16 cellular contexts compared by ENCODE assay signal in the genomic region with DNA sequence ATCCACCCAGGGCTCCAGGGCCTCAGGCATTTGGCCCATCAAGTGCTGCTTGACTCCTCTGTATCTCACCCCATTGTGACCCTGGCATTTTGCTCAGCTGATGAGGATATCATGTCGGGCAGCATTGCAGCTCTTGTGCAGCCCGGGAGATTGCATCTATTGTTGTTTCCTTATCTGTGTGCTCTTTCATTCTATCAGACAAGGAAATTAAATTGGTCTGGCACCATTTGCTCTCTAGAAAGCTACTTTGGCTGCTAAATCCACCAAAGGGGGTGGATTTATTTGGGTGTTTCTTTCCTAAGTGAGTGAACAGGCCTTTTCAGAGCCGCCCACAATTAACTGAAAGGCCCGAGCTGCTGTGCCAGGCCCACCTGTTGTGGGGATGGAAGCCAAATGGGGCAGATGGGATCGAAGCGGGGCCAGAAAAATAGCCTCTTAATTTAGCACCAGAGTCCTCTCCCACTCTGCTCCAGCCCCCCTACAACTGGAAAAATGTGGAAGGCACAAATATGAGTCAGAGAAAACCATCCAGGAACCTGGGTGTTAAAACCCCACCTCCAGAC.
"Had no signal": no experiment of that assay in that cellular context is flagged by ENCODE, and none has a peak within 500 bp of the region (broad histone marks: within the 10 kb centered on the region; RNA-seq: fewer than 3 reads in every experiment).

No MANE protein-coding gene starts in this region.

- H3K27ac ChIP-seq: colonic mucosa, hepatocyte, pancreas, thyroid gland, WERI-Rb-1 had no signal

- H3K4me3 ChIP-seq: colonic mucosa, hepatocyte, pancreas, thyroid gland had no signal

- H3K4me3 Mint-ChIP-seq: activated CD4-positive, alpha-beta memory T cell treated with anti-CD3 and anti-CD28 coated beads for 36 hours; activated CD8-positive, alpha-beta memory T cell treated with anti-CD3 and anti-CD28 coated beads, Interleukin-2, amount 10 ng/mL, durations not matched to agents 7 days and 5 days; activated naive CD4-positive, alpha-beta T cell treated with anti-CD3 and anti-CD28 coated beads for 36 hours; activated naive CD8-positive, alpha-beta T cell treated with anti-CD3 and anti-CD28 coated beads, Interleukin-2, amount 50 U/mL, for 24 hours; naive B cell; stimulated activated memory B cell treated with anti-CD40 and anti-IgM and Interleukin-4, amounts not matched to agents 10 μg/mL and 1 μg/mL and 100 μg/mL, for 72 hours had no signal

- H3K27ac Mint-ChIP-seq: activated CD4-positive, alpha-beta memory T cell treated with anti-CD3 and anti-CD28 coated beads for 36 hours; activated CD8-positive, alpha-beta memory T cell treated with anti-CD3 and anti-CD28 coated beads, Interleukin-2, amount 10 ng/mL, durations not matched to agents 7 days and 5 days; activated naive CD4-positive, alpha-beta T cell treated with anti-CD3 and anti-CD28 coated beads for 36 hours; activated naive CD8-positive, alpha-beta T cell treated with anti-CD3 and anti-CD28 coated beads, Interleukin-2, amount 50 U/mL, for 24 hours; activated T-helper 2 cell treated with anti-CD3 and anti-CD28 coated beads, Interferon-gamma antibody, Interleukin-2, Interleukin-4, amounts not matched to agents 10 μg/mL and 5 μg/mL and 100 μg/mL, durations not matched to agents 14 hours and 24 hours and 36 hours; naive B cell; stimulated activated memory B cell treated with anti-CD40 and anti-IgM and Interleukin-4, amounts not matched to agents 10 μg/mL and 1 μg/mL and 100 μg/mL, for 72 hours had no signal

- H3K9me3 ChIP-seq: colonic mucosa, pancreas, thyroid gland had no signal

- H3K79me2 ChIP-seq: hepatocyte had no signal

- H2AFZ ChIP-seq: hepatocyte had no signal

- H3K36me3 Mint-ChIP-seq: activated CD4-positive, alpha-beta memory T cell treated with anti-CD3 and anti-CD28 coated beads for 36 hours; activated CD8-positive, alpha-beta memory T cell treated with anti-CD3 and anti-CD28 coated beads, Interleukin-2, amount 10 ng/mL, durations not matched to agents 7 days and 5 days; naive B cell; stimulated activated memory B cell treated with anti-CD40 and anti-IgM and Interleukin-4, amounts not matched to agents 10 μg/mL and 1 μg/mL and 100 μg/mL, for 72 hours had no signal

- ATAC-seq: activated CD8-positive, alpha-beta memory T cell treated with anti-CD3 and anti-CD28 coated beads, Interleukin-2, amount 10 ng/mL, durations not matched to agents 7 days and 5 days; activated naive CD8-positive, alpha-beta T cell treated with anti-CD3 and anti-CD28 coated beads, Interleukin-2, amount 50 U/mL, for 24 hours; esophagus mucosa; left lobe of liver; pancreas; stimulated activated memory B cell treated with anti-CD40 and anti-IgM and Interleukin-4, amounts not matched to agents 10 μg/mL and 1 μg/mL and 100 μg/mL, for 72 hours had no signal

- DNase-seq: activated CD4-positive, alpha-beta memory T cell treated with anti-CD3 and anti-CD28 coated beads for 36 hours; activated CD8-positive, alpha-beta memory T cell treated with anti-CD3 and anti-CD28 coated beads, Interleukin-2, amount 10 ng/mL, durations not matched to agents 7 days and 5 days; activated naive CD4-positive, alpha-beta T cell treated with anti-CD3 and anti-CD28 coated beads for 36 hours; activated naive CD8-positive, alpha-beta T cell treated with anti-CD3 and anti-CD28 coated beads, Interleukin-2, amount 50 U/mL, for 24 hours; activated T-cell treated with anti-CD3 and anti-CD28 coated beads, Interleukin-2, amount 50 U/mL, for 1 hour; aorta; colonic mucosa; naive B cell; pancreas; thyroid gland; WERI-Rb-1 had no signal

- H3K36me3 ChIP-seq: colonic mucosa, pancreas, thyroid gland, WERI-Rb-1 had no signal

- H3K9me3 Mint-ChIP-seq: activated CD4-positive, alpha-beta memory T cell treated with anti-CD3 and anti-CD28 coated beads for 36 hours; activated naive CD4-positive, alpha-beta T cell treated with anti-CD3 and anti-CD28 coated beads for 36 hours; activated naive CD8-positive, alpha-beta T cell treated with anti-CD3 and anti-CD28 coated beads, Interleukin-2, amount 50 U/mL, for 24 hours; activated T-helper 2 cell treated with anti-CD3 and anti-CD28 coated beads, Interferon-gamma antibody, Interleukin-2, Interleukin-4, amounts not matched to agents 10 μg/mL and 5 μg/mL and 100 μg/mL, durations not matched to agents 14 hours and 24 hours and 36 hours; naive B cell; stimulated activated memory B cell treated with anti-CD40 and anti-IgM and Interleukin-4, amounts not matched to agents 10 μg/mL and 1 μg/mL and 100 μg/mL, for 72 hours had no signal

- H3K4me2 ChIP-seq: hepatocyte had no signal

- H3K27me3 ChIP-seq: colonic mucosa, hepatocyte, pancreas, thyroid gland had no signal

- H3K4me1 ChIP-seq: colonic mucosa, pancreas, thyroid gland had no signal
